In genomic region chr5:143471041-143471509, GRCh38 we compare ENCODE assay signal across 14 cellular contexts.
A peak's percentile ranks its signal among the peaks of the same experiment; 100 is the strongest.
DNase-seq lines count a peak whose midpoint lies in the region; ATAC-seq, FAIRE-seq and TF ChIP-seq lines count a peak whose summit lies in the region.
"Had no signal": no experiment of that assay in that cellular context is flagged by ENCODE, and none has a peak within 500 bp of the region (broad histone marks: within the 10 kb centered on the region; RNA-seq: fewer than 3 reads in every experiment).

No MANE protein-coding gene starts in this region.

- FAIRE-seq in A549 (lab: Jason Lieb, UNC): no peak
- no peak for FAIRE-seq in GM12892 (lab: Jason Lieb, UNC)
- FAIRE-seq: pancreas, TTC549 had no signal

- peak overlapping the region; percentile 32 for H3K4me2 ChIP-seq in A549
- H3K4me2 ChIP-seq in Karpas-422 (ENCODE audit: low read depth, low read length, poor library complexity, severe bottlenecking): no peak overlapping the region

- TF ChIP-seq RAD21 in A549 (conservative IDR thresholded peaks at IDR 0.05 in 1 of 2, IDR thresholded peaks at IDR 0.05 in 1 of 2): no peak

- no peaks in the 10 kb centered on the region for H3K79me2 ChIP-seq in Karpas-422 (ENCODE audit: low read length)

- H3K27me3 ChIP-seq in Karpas-422 (ENCODE audit: low read length): no peaks in the 10 kb centered on the region
- H3K27me3 ChIP-seq: pancreas, thyroid gland had no signal

- H3K27ac ChIP-seq in A549: peak overlapping the region in 1 of 2 experiments; percentile 64; a peak in 4 of 6 replicates
- H3K27ac ChIP-seq in Karpas-422 (ENCODE audit: low read length): no peak overlapping the region
- H3K27ac ChIP-seq: pancreas, thyroid gland had no signal

- H3K9ac ChIP-seq in Karpas-422 (ENCODE audit: low read length): no peak overlapping the region

- CTCF ChIA-PET in A549 (lab: Yijun Ruan, JAX): interaction anchor here (0.5 to 1.1 kb wide), 3 partner anchors 14 to 187 kb away, joined by 3 to 6 read pairs (median 5); no protein-coding TSS in a partner anchor

- POLR2A ChIA-PET in A549 (lab: Yijun Ruan, JAX): interaction anchor here (0.8 kb wide), 1 partner anchor 25 kb away, joined by 3 read pairs; no protein-coding TSS in a partner anchor

- H3K36me3 ChIP-seq in Karpas-422 (ENCODE audit: insufficient read depth, low read length): no peaks in the 10 kb centered on the region
- H3K36me3 ChIP-seq: pancreas, thyroid gland had no signal

- H2AFZ ChIP-seq in Karpas-422 (ENCODE audit: low read length): no peak overlapping the region

- no peaks in the 10 kb centered on the region for H3K9me3 ChIP-seq in A549
- H3K9me3 ChIP-seq in Karpas-422 (ENCODE audit: low read length): no peaks in the 10 kb centered on the region
- H3K9me3 ChIP-seq: pancreas, thyroid gland had no signal

- H4K20me1 ChIP-seq in Karpas-422 (ENCODE audit: insufficient read depth, low read depth, low read length): no peaks in the 10 kb centered on the region

- H3K9me2 ChIP-seq in Karpas-422 (replicated peaks; ENCODE audit: insufficient read depth, low read length): no peaks in the 10 kb centered on the region; the same call in 1 of the 2 replicates

- 62% methylated on average over 1 of the region's 1 CpG for WGBS in A549 (ENCODE audit: missing lambda C conversion rate)

- no peak for TF ChIP-seq EP300 in A549 (IDR thresholded peaks at IDR 0.05)

- DNase-seq in A549 (ENCODE audit: low read depth in 1 of 2, low spot score in 1 of 2): peak in 1 of 2 experiments; percentile 28
- peak; percentile 91 for DNase-seq in HCEC 1CT
- DNase-seq in amniotic epithelial cell (ENCODE audit: low read depth): peak; percentile 74
- DNase-seq in fibroblast of villous mesenchyme (ENCODE audit: low read depth): peak; percentile 40
- DNase-seq in OCI-M1 (lab: John Stamatoyannopoulos, UW): no peak
- DNase-seq in GM12892 (ENCODE audit: insufficient read length): no peak
- DNase-seq in NCI-H2107 (lab: John Stamatoyannopoulos, UW): no peak
- no peak for DNase-seq in Karpas-422
- DNase-seq: activated CD4-positive, alpha-beta memory T cell treated with anti-CD3 and anti-CD28 coated beads, Interleukin-2, amount 10 ng/mL, durations not matched to agents 7 days and 5 days; NCI-H1436; pancreas; SHP77; thyroid gland had no signal

- peaks cover 19% of the 10 kb centered on the region for H3K4me1 ChIP-seq in A549
- no peaks in the 10 kb centered on the region for H3K4me1 ChIP-seq in Karpas-422 (ENCODE audit: low read length)
- H3K4me1 ChIP-seq: pancreas, thyroid gland had no signal

- no peak for TF ChIP-seq POLR2A in A549 (IDR thresholded peaks at IDR 0.05; ENCODE audit: low read length)
- no peak for TF ChIP-seq POLR2A in GM12892 (IDR thresholded peaks at IDR 0.05; ENCODE audit: low read depth, low read length)

- H3K4me3 ChIP-seq in A549 (no peak overlapping the region), fibroblast of villous mesenchyme (ENCODE audit: low read depth, low read length) (no peak overlapping the region), Karpas-422 (ENCODE audit: low read length) (no peak overlapping the region)
- H3K4me3 ChIP-seq: pancreas, thyroid gland had no signal

- peak; percentile 50 to 84; a peak in 5 of 6 replicates for ATAC-seq in A549

- TF ChIP-seq CTCF in A549 (IDR thresholded peaks at IDR 0.05) (no peak), fibroblast of villous mesenchyme (IDR thresholded peaks at IDR 0.05; ENCODE audit: insufficient read depth, low read depth, low read length) (no peak)

TF ChIP-seq in A549, 52 proteins besides CTCF, POLR2A, EP300 and RAD21:
- TF ChIP-seq FOSL2 (IDR thresholded peaks at IDR 0.05) (no peak), FOSL2 (CRISPR knock-in tag; IDR thresholded peaks at IDR 0.05) (0 out of 2 replicates have a peak, but pooled peaks have one; percentile 45), POLR2AphosphoS2 (conservative IDR thresholded peaks at IDR 0.05; ENCODE audit: low read length) (no peak)

Comparison
In these comparisons a context has a peak if more than half of its experiments do, and no peak if none do; other contexts are left out.
1. DNase-seq: peak in HCEC 1CT (single experiment), amniotic epithelial cell (single experiment) and fibroblast of villous mesenchyme (single experiment); none in OCI-M1 (single experiment), GM12892 (single experiment), NCI-H2107 (single experiment) and Karpas-422 (single experiment).